In the genomic region with DNA sequence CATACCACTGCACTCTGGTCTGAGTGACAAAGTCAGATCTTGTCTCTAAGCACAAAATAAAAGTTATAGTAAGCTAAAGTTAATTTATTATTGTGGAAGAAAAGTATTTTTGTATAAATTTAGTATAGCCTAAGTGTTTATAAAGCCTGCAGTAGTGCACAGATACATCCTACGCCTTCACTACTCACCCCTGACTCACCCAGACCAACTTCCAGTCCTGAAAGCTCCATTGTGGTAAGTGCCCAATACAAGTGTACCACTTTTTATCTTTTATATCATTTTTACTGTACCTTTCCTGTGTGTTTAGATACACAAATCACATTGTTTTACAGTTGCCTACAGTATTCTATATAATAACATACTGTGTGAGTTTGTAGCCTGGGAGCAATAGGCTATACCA, we compare ENCODE assay signal across 2 cellular contexts.
TF ChIP-seq lines count a peak whose summit lies in the region.

No MANE protein-coding gene starts in this region.

TF ChIP-seq in endothelial cell of umbilical vein, 7 proteins besides CTCF, POLR2A, EP300 and RAD21:
- TF ChIP-seq FOS (IDR thresholded peaks at IDR 0.05; ENCODE audit: borderline replicate concordance, insufficient read depth, low read length) = peak; percentile 34
- no peak for TF ChIP-seq EZH2 (IDR thresholded peaks at IDR 0.05; ENCODE audit: borderline replicate concordance, low read depth, low read length, severe bottlenecking)

TF ChIP-seq in SK-N-SH, 30 proteins besides CTCF, POLR2A, EP300 and RAD21:
- TF ChIP-seq REST (IDR thresholded peaks at IDR 0.05; ENCODE audit: low read depth, low read length) (no peak), RXRA (IDR thresholded peaks at IDR 0.05; ENCODE audit: borderline replicate concordance, low read depth) (no peak), RCOR1 (IDR thresholded peaks at IDR 0.05; ENCODE audit: low read length) (no peak), ELF1 (IDR thresholded peaks at IDR 0.05) (no peak), MXI1 (IDR thresholded peaks at IDR 0.05; ENCODE audit: low read depth, low read length) (no peak), MEF2A (IDR thresholded peaks at IDR 0.05; ENCODE audit: borderline replicate concordance, low read depth) (no peak), PBX3 (IDR thresholded peaks at IDR 0.05) (no peak), NFIC (IDR thresholded peaks at IDR 0.05; ENCODE audit: borderline replicate concordance) (no peak), SMC3 (IDR thresholded peaks at IDR 0.05; ENCODE audit: low read depth, low read length) (no peak)
- TF ChIP-seq, protein P1, sequence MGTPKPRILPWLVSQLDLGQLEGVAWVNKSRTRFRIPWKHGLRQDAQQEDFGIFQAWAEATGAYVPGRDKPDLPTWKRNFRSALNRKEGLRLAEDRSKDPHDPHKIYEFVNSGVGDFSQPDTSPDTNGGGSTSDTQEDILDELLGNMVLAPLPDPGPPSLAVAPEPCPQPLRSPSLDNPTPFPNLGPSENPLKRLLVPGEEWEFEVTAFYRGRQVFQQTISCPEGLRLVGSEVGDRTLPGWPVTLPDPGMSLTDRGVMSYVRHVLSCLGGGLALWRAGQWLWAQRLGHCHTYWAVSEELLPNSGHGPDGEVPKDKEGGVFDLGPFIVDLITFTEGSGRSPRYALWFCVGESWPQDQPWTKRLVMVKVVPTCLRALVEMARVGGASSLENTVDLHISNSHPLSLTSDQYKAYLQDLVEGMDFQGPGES (IDR thresholded peaks at IDR 0.05; ENCODE audit: low read depth, low read length) = no peak
- TF ChIP-seq, protein P2, sequence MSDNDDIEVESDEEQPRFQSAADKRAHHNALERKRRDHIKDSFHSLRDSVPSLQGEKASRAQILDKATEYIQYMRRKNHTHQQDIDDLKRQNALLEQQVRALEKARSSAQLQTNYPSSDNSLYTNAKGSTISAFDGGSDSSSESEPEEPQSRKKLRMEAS (IDR thresholded peaks at IDR 0.05; ENCODE audit: low read depth) = no peak
- TF ChIP-seq, protein P3, sequence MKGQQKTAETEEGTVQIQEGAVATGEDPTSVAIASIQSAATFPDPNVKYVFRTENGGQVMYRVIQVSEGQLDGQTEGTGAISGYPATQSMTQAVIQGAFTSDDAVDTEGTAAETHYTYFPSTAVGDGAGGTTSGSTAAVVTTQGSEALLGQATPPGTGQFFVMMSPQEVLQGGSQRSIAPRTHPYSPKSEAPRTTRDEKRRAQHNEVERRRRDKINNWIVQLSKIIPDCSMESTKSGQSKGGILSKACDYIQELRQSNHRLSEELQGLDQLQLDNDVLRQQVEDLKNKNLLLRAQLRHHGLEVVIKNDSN (IDR thresholded peaks at IDR 0.05; ENCODE audit: borderline replicate concordance, low read depth) = no peak
